Comparison of ENCODE assay signal across 21 cellular contexts in the genomic region with DNA sequence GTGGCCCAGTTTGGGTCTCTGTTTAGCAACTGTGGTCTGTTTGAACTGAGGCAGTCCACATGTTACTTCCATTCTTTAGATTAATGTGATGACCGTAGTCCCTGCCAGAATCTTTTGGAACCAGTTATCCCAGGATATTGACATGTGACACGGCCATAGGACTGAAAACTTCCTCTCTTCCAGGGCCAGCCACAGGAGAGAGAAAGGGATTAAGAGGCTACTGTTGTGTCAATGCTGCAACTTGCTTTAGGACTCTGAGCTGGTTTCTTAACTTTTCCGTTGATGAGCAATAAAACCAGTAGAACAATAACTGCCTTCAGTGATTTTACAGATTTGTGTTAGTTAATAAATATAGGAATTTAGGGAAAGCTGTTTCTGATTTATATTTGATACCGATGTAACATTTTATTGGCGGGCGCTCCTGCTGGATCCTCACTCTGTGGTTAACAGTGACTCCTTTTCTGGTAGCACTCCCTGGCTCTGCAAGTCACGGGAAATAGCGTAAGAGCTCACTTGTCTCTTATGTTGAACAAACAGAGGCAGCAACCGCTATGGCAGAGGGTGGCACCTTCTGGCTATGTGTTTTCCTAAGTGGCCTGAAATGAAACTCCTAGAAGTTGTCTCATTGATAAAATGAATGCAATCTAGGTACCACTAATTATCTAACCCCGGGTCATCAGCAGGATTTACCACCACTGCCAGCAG. TPM values are rescaled to one million over a fixed set of nuclear protein-coding genes. Genes with fewer than 3 reads are reported as not detected.
A peak's percentile ranks its signal among the peaks of the same experiment; 100 is the strongest.
DNase-seq lines count a peak whose midpoint lies in the region; FAIRE-seq and TF ChIP-seq lines count a peak whose summit lies in the region.
"Had no signal": no experiment of that assay in that cellular context is flagged by ENCODE, and none has a peak within 500 bp of the region (broad histone marks: within the 10 kb centered on the region; RNA-seq: fewer than 3 reads in every experiment).

No MANE protein-coding gene starts in this region.

- H3K27ac ChIP-seq in esophagus muscularis mucosa (replicated peaks in 1 of 4), result no peak overlapping the region
- H3K27ac ChIP-seq in effector memory CD4-positive, alpha-beta T cell (ENCODE audit: insufficient read depth, low read length, poor library complexity, severe bottlenecking), result no peak overlapping the region
- H3K27ac ChIP-seq: adrenal gland, gastroesophageal sphincter had no signal

- POLR2A ChIA-PET in BJ (lab: Charles Lee), result no interaction called here

- H3K4me3 Mint-ChIP-seq in nephron progenitor cell, result no peak overlapping the region
- H3K4me3 Mint-ChIP-seq: activated CD4-positive, alpha-beta T cell treated with anti-CD3 and anti-CD28 coated beads, Interleukin-2, amount 10 ng/mL, durations not matched to agents 24 days and 14 days; activated T-cell treated with anti-CD3 and anti-CD28 coated beads, Interleukin-2, amount 50 U/mL, for 4 hours; CD4-positive, alpha-beta T cell; dendritic cell treated with granulocyte-macrophage colony-stimulating factor and Interleukin-4, amounts not matched to agents 40 ng/mL and 50 ng/mL, for 4 days; naive thymus-derived CD8-positive, alpha-beta T cell; stimulated activated naive CD8-positive, alpha-beta T cell treated with anti-CD3 and anti-CD28 coated beads, Interleukin-15, Interleukin-2, amounts not matched to agents 100 ng/mL and 50 ng/mL, for 24 hours had no signal

- peaks cover 14% of the 10 kb centered on the region for H3K9me3 Mint-ChIP-seq in nephron progenitor cell
- H3K9me3 Mint-ChIP-seq: CD4-positive, alpha-beta T cell had no signal

- H3K4me3 ChIP-seq in BJ (ENCODE audit: low read depth, low read length), result no peak overlapping the region
- no peak overlapping the region for H3K4me3 ChIP-seq in esophagus muscularis mucosa
- no peak overlapping the region for H3K4me3 ChIP-seq in effector memory CD4-positive, alpha-beta T cell (ENCODE audit: insufficient read depth, low read depth, low read length, poor library complexity, severe bottlenecking)
- H3K4me3 ChIP-seq: adrenal gland, gastroesophageal sphincter had no signal

- H3K27me3 Mint-ChIP-seq in nephron progenitor cell (ENCODE audit: low read depth, poor library complexity), result peaks cover 5% of the 10 kb centered on the region
- H3K27me3 Mint-ChIP-seq: activated CD4-positive, alpha-beta T cell treated with anti-CD3 and anti-CD28 coated beads, Interleukin-2, amount 10 ng/mL, durations not matched to agents 24 days and 14 days; CD4-positive, alpha-beta T cell; dendritic cell treated with granulocyte-macrophage colony-stimulating factor and Interleukin-4, amounts not matched to agents 40 ng/mL and 50 ng/mL, for 4 days had no signal

- CTCF ChIA-PET in BJ (lab: Yijun Ruan, JAX), result no interaction called here

- no peak for FAIRE-seq in HTR-8/SVneo (lab: Jason Lieb, UNC)
- FAIRE-seq: H54 had no signal

- TF ChIP-seq CTCF in BJ (IDR thresholded peaks at IDR 0.05; ENCODE audit: insufficient read depth, low read depth, low read length) (no peak), esophagus muscularis mucosa (IDR thresholded peaks at IDR 0.05) (no peak), nephron progenitor cell (IDR thresholded peaks at IDR 0.05) (no peak)

- H3K27me3 ChIP-seq in BJ (ENCODE audit: control insufficient read depth, insufficient read depth, low read length) (no peaks in the 10 kb centered on the region), esophagus muscularis mucosa (no peaks in the 10 kb centered on the region)
- no peaks in the 10 kb centered on the region for H3K27me3 ChIP-seq in effector memory CD4-positive, alpha-beta T cell (replicated peaks; ENCODE audit: control insufficient read depth, insufficient read depth, low read length, poor library complexity, severe bottlenecking)
- H3K27me3 ChIP-seq: adrenal gland, gastroesophageal sphincter had no signal

- H3K4me1 ChIP-seq in esophagus muscularis mucosa, result no peaks in the 10 kb centered on the region
- H3K4me1 ChIP-seq in effector memory CD4-positive, alpha-beta T cell (ENCODE audit: control insufficient read depth, insufficient read depth, low read length, poor library complexity, severe bottlenecking), result no peaks in the 10 kb centered on the region
- H3K4me1 ChIP-seq: gastroesophageal sphincter had no signal

- TF ChIP-seq POLR2A in esophagus muscularis mucosa (IDR thresholded peaks at IDR 0.05; ENCODE audit: low read depth), result no peak

- peak overlapping the region; percentile 37 for H3K27ac Mint-ChIP-seq in nephron progenitor cell
- H3K27ac Mint-ChIP-seq: activated CD4-positive, alpha-beta T cell treated with anti-CD3 and anti-CD28 coated beads, Interleukin-2, amount 10 ng/mL, durations not matched to agents 24 days and 14 days; CD4-positive, alpha-beta T cell; dendritic cell treated with granulocyte-macrophage colony-stimulating factor and Interleukin-4, amounts not matched to agents 40 ng/mL and 50 ng/mL, for 4 days; naive thymus-derived CD8-positive, alpha-beta T cell; stimulated activated naive CD8-positive, alpha-beta T cell treated with anti-CD3 and anti-CD28 coated beads, Interleukin-15, Interleukin-2, amounts not matched to agents 100 ng/mL and 50 ng/mL, for 24 hours had no signal

- H3K36me3 ChIP-seq in BJ (ENCODE audit: control insufficient read depth, insufficient read depth, low read length) (no peaks in the 10 kb centered on the region), esophagus muscularis mucosa (no peaks in the 10 kb centered on the region)
- no peaks in the 10 kb centered on the region for H3K36me3 ChIP-seq in effector memory CD4-positive, alpha-beta T cell (ENCODE audit: control insufficient read depth, insufficient read depth, low read length)
- H3K36me3 ChIP-seq: adrenal gland, gastroesophageal sphincter had no signal

- no peaks in the 10 kb centered on the region for H3K9me3 ChIP-seq in esophagus muscularis mucosa
- no peaks in the 10 kb centered on the region for H3K9me3 ChIP-seq in effector memory CD4-positive, alpha-beta T cell (ENCODE audit: control insufficient read depth, low read length)
- H3K9me3 ChIP-seq: adrenal gland, gastroesophageal sphincter had no signal

- H3K4me1 Mint-ChIP-seq in nephron progenitor cell, result peaks cover 32% of the 10 kb centered on the region
- H3K4me1 Mint-ChIP-seq: activated CD4-positive, alpha-beta T cell treated with anti-CD3 and anti-CD28 coated beads, Interleukin-2, amount 10 ng/mL, durations not matched to agents 24 days and 14 days had no signal

- intact Hi-C loops in esophagus muscularis mucosa (cut with DNase I), result no loop called here

- H3K36me3 Mint-ChIP-seq in nephron progenitor cell (ENCODE audit: low read depth), result peaks cover 32% of the 10 kb centered on the region
- H3K36me3 Mint-ChIP-seq: naive thymus-derived CD8-positive, alpha-beta T cell had no signal

- 82% methylated on average over 10 of the region's 10 CpGs for WGBS in esophagus muscularis mucosa

- DNase-seq in BJ (ENCODE audit: low read depth) (peak; percentile 18), NCI-H510A (lab: John Stamatoyannopoulos, UW) (peak; percentile 56), esophagus muscularis mucosa (ENCODE audit: extremely low spot score) (peak; percentile 74), nephron progenitor cell (no peak), medulla oblongata (ENCODE audit: extremely low spot score) (no peak), HTR-8/SVneo (ENCODE audit: insufficient read length, low spot score) (no peak), NCI-H345 treated with DMSO at 0.1 percent for 48 hours (lab: John Stamatoyannopoulos, UW; ENCODE audit: unreplicated experiment) (no peak)
- no peak for DNase-seq in effector memory CD4-positive, alpha-beta T cell
- DNase-seq: activated CD4-positive, alpha-beta T cell treated with anti-CD3 and anti-CD28 coated beads, Interleukin-2, amount 10 ng/mL, durations not matched to agents 24 days and 14 days; activated T-cell treated with anti-CD3 and anti-CD28 coated beads, Interleukin-2, amount 50 U/mL, for 4 hours; adrenal gland; CD4-positive, alpha-beta T cell; GDM1; naive thymus-derived CD8-positive, alpha-beta T cell; NCI-H2081 treated with DMSO at 0.1 percent for 48 hours; T-helper 1 cell had no signal

- no peak for TF ChIP-seq EP300 in esophagus muscularis mucosa (IDR thresholded peaks at IDR 0.05)

RNA-seq across cellular contexts. Expression of gene TENM3, which starts 2.5 kb away (rescaled TPM):
- polyA plus RNA-seq in BJ (2011; rRNA removed), result 9.2 and 10.8 TPM in 2 replicates
- polyA minus RNA-seq in BJ (2011; rRNA and poly(A)+ RNA removed), result 23.5 and 42.4 TPM in 2 replicates
- total RNA-seq in esophagus muscularis mucosa, result 10 to 100 TPM; 16.2 to 30.5 (median 28.3) TPM
- total RNA-seq: activated CD4-positive, alpha-beta T cell treated with anti-CD3 and anti-CD28 coated beads, Interleukin-2, amount 10 ng/mL, durations not matched to agents 24 days and 14 days; CD4-positive, alpha-beta T cell; naive thymus-derived CD8-positive, alpha-beta T cell; OCI-LY7 had no signal
- polyA plus RNA-seq: naive thymus-derived CD8-positive, alpha-beta T cell had no signal

Comparison
In these comparisons a context has a peak if more than half of its experiments do, and no peak if none do; other contexts are left out.
1. DNase-seq: peak in BJ (single experiment), NCI-H510A (single experiment) and esophagus muscularis mucosa (single experiment); none in nephron progenitor cell (single experiment), medulla oblongata (single experiment), effector memory CD4-positive, alpha-beta T cell (0 of 3), HTR-8/SVneo (single experiment) and NCI-H345 treated with DMSO at 0.1 percent for 48 hours (single experiment).